Comparison of ENCODE assay signal across 9 cellular contexts in the genomic region with DNA sequence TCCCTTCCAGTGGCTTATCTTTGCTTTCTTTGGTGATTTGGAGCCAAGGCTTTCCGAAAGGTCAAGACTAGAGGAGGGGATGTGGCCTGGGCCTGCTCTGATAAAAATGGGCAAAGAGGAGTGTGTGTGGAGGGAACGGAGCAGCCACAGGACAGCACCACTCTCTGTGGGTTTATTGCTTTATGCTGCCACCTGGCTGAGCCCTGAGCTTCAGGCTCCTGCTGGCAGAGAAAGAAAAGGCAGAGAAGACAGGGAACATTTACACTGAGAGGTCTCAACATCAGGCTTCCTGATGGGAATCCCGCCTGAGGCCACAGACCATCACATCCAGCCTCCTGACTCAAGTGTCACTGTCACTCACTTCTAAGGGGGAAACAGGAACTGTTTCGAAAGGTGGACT. TPM values are rescaled to one million over a fixed set of nuclear protein-coding genes. Genes with fewer than 3 reads are reported as not detected.
DNase-seq lines count a peak whose midpoint lies in the region; ATAC-seq and TF ChIP-seq lines count a peak whose summit lies in the region.
"Had no signal": no experiment of that assay in that cellular context is flagged by ENCODE, and none has a peak within 500 bp of the region (broad histone marks: within the 10 kb centered on the region; RNA-seq: fewer than 3 reads in every experiment).

No MANE protein-coding gene starts in this region.

- no peaks in the 10 kb centered on the region for H3K36me3 ChIP-seq in WERI-Rb-1

- ATAC-seq in Right ventricle myocardium superior (ENCODE audit: poor library complexity) (peak; percentile 53), left ventricle myocardium superior (peak; percentile 52), GM19395 (IDR thresholded peaks at IDR 0.05; ENCODE audit: unreplicated experiment) (no peak)

- H3K27me3 ChIP-seq in WERI-Rb-1 (ENCODE audit: insufficient read depth, low read depth, severe bottlenecking) = peaks cover 97% of the 10 kb centered on the region

- no peak overlapping the region for H3K4me3 ChIP-seq in WERI-Rb-1 (ENCODE audit: low read depth, low read length)

- no peak for DNase-seq in Right ventricle myocardium superior
- DNase-seq in cardiac septum (ENCODE audit: low spot score) = no peak
- peak; percentile 44 for DNase-seq in WERI-Rb-1
- no peak for DNase-seq in left ventricle myocardium superior
- DNase-seq in AG08396 (ENCODE audit: low spot score) = no peak
- DNase-seq in stimulated activated CD4-positive, alpha-beta T cell treated with anti-CD3 and anti-CD28 coated beads, Interleukin-4, amount 100 ng/mL, for 1 hour = no peak
- no peak for DNase-seq in posterior vena cava (ENCODE audit: low spot score)
- DNase-seq: CD4-positive, alpha-beta memory T cell had no signal

- peaks cover 13% of the 10 kb centered on the region for H3K9me3 ChIP-seq in WERI-Rb-1 (ENCODE audit: severe bottlenecking)

- intact Hi-C loops in Right ventricle myocardium superior (cut with DNase I) (no loop called here), cardiac septum (cut with DNase I) (no loop called here), left ventricle myocardium superior (cut with micrococcal nuclease) (no loop called here), posterior vena cava (cut with DNase I) (no loop called here)

- no peak overlapping the region for H3K27ac ChIP-seq in WERI-Rb-1

- TF ChIP-seq CTCF in WERI-Rb-1 (IDR thresholded peaks at IDR 0.05; ENCODE audit: low read depth, low read length) = peak; percentile 67

RNA-seq across cellular contexts. Expression of gene GSX1, which starts 9.2 kb away (rescaled TPM):
- total RNA-seq in Right ventricle myocardium superior = not detected
- not detected for total RNA-seq in cardiac septum
- not detected for total RNA-seq in left ventricle myocardium superior
- not detected for total RNA-seq in posterior vena cava
- total RNA-seq: CD4-positive, alpha-beta memory T cell had no signal
